Comparison of ENCODE assay signal across 26 cellular contexts in the genomic region with DNA sequence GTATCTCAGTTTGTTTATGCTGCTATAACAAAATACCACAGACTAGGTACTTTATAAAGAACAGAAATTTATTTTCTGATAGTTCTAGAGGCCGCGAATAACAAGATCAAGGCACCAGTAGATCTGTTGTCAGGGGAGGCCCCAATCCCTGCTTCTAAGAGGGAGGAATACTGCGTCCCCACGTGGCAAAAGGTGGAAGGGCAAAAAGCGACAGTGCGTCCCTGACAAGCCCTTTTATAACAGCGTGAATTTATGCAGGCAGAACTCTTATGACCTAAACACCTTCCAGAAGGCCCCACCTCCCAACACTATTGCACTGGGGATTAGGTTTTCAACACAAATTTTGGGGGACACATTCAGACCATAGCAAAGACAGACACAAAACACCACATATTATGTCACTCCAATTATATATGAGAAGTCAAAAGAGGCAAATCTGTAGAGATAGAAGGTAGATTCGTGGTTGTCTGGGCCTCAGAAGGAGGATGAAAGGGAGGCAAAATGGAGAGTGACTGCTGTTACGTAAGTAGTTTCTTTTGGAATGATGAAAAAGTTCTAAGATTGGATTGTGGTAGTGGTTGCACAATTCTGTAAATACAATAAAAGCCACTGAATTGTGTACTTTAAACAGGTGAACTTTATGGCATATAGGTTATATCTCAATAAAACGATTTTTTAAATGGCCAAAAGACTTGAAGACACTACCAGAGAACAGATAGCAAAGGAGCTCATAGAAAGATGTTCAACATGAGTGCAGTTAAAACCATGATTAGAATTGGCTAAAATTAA. TPM values are rescaled to one million over a fixed set of nuclear protein-coding genes. Genes with fewer than 3 reads are reported as not detected.
DNase-seq lines count a peak whose midpoint lies in the region; ATAC-seq, FAIRE-seq and TF ChIP-seq lines count a peak whose summit lies in the region.
"Had no signal": no experiment of that assay in that cellular context is flagged by ENCODE, and none has a peak within 500 bp of the region (broad histone marks: within the 10 kb centered on the region; RNA-seq: fewer than 3 reads in every experiment).

No MANE protein-coding gene starts in this region.

- no peaks in the 10 kb centered on the region for H3K27me3 Mint-ChIP-seq in WTC11 (ENCODE audit: low read depth)
- no peaks in the 10 kb centered on the region for H3K27me3 Mint-ChIP-seq in activated CD4-positive, alpha-beta T cell treated with anti-CD3 and anti-CD28 coated beads for 36 hours
- H3K27me3 Mint-ChIP-seq: activated CD4-positive, alpha-beta memory T cell treated with anti-CD3 and anti-CD28 coated beads for 36 hours; natural killer cell treated with Interleukin-12 subunit alpha and Interleukin-12 subunit beta and Interleukin-15 and Interleukin-18, amount 100 ng/mL, for 72 hours; stimulated activated naive B cell treated with anti-CD40 and anti-IgM and Interleukin-4, amounts not matched to agents 10 μg/mL and 1 μg/mL and 100 μg/mL, for 72 hours had no signal

- 0 out of 2 replicates have a peak, but pooled peaks cover 6% of the 10 kb centered on the region for H3K4me1 ChIP-seq in HepG2 (ENCODE audit: insufficient read depth, low read length)
- no peaks in the 10 kb centered on the region for H3K4me1 ChIP-seq in right lobe of liver
- peaks cover 0 to 4% (median 2%) of the 10 kb centered on the region in 4 donors for H3K4me1 ChIP-seq in transverse colon
- H3K4me1 ChIP-seq in ascending aorta: no peaks in the 10 kb centered on the region
- H3K4me1 ChIP-seq: BLaER1, HAP-1, testis, vagina had no signal

- no peaks in the 10 kb centered on the region for H3K36me3 ChIP-seq in HepG2 (replicated peaks in 1 of 2; ENCODE audit: control insufficient read depth in 1 of 2, insufficient read depth in 2 of 2, low read length in 2 of 2)
- H3K36me3 ChIP-seq in right lobe of liver: no peaks in the 10 kb centered on the region
- no peaks in the 10 kb centered on the region for H3K36me3 ChIP-seq in transverse colon
- no peaks in the 10 kb centered on the region for H3K36me3 ChIP-seq in ascending aorta
- H3K36me3 ChIP-seq: HAP-1, vagina had no signal

- no peak overlapping the region for H2AFZ ChIP-seq in HepG2 (ENCODE audit: low read length)
- H2AFZ ChIP-seq: PC-9 had no signal

- POLR2A ChIA-PET in HepG2 (lab: Yijun Ruan, JAX) (no interaction called here), WTC11 (lab: Charles Lee) (no interaction called here)
- POLR2A ChIA-PET in activated CD4-positive, alpha-beta T cell treated with anti-CD3 and anti-CD28 coated beads for 36 hours (lab: Charles Lee): interaction anchor here (0.6 kb wide), 1 partner anchor 1097 kb away, joined by 5 read pairs; no protein-coding TSS in a partner anchor

- H4K20me1 ChIP-seq in HepG2 (ENCODE audit: insufficient read depth, low read length): no peaks in the 10 kb centered on the region
- H4K20me1 ChIP-seq: BLaER1 had no signal

- no peak for DNase-seq in HepG2 (ENCODE audit: low spot score)
- no peak for DNase-seq in right lobe of liver
- DNase-seq in WTC11 (ENCODE audit: low spot score): peak; percentile 73
- peak; percentile 28 for DNase-seq in iPS DF 4.7 (ENCODE audit: extremely low read depth, low spot score)
- peak; percentile 15 for DNase-seq in transverse colon
- no peak for DNase-seq in ascending aorta (ENCODE audit: low spot score in 2 of 2)
- no peak for DNase-seq in activated CD4-positive, alpha-beta T cell treated with anti-CD3 and anti-CD28 coated beads for 36 hours
- DNase-seq: activated CD4-positive, alpha-beta memory T cell treated with anti-CD3 and anti-CD28 coated beads for 36 hours; activated CD4-positive, CD25-positive, alpha-beta regulatory T cell; amygdala; cortex of kidney; DND-41; NCI-H1436; NCI-H446 treated with DMSO at 0.1 percent for 48 hours; PC-9; SHP77; stimulated activated CD4-positive, alpha-beta T cell treated with anti-CD3 and anti-CD28 coated beads, Interleukin-2, amount 100 ng/mL, for 48 hours; stimulated activated naive B cell treated with anti-CD40 and anti-IgM and Interleukin-4, amounts not matched to agents 10 μg/mL and 1 μg/mL and 100 μg/mL, for 72 hours; SW 1271; testis had no signal

- TF ChIP-seq CTCF in HepG2 (CRISPR knock-in tag; IDR thresholded peaks at IDR 0.05) (no peak), right lobe of liver (IDR thresholded peaks at IDR 0.05) (no peak), WTC11 (IDR thresholded peaks at IDR 0.05) (no peak), transverse colon (IDR thresholded peaks at IDR 0.05) (no peak), ascending aorta (IDR thresholded peaks at IDR 0.05) (no peak)

- no TSS peak for BruUV-seq in HepG2 (replicated peaks; lab: Mats Ljungman, UMichigan)

- no peaks in the 10 kb centered on the region for H3K79me2 ChIP-seq in HepG2 (ENCODE audit: insufficient read depth, low read length)

- WGBS in HepG2 (ENCODE audit: low lambda C conversion rate): 75% methylated on average over 10 of the region's 10 CpGs
- WGBS in right lobe of liver (ENCODE audit: insufficient coverage, low coverage, low lambda C conversion rate, missing lambda C conversion rate): 80% methylated on average over 9 of the region's 10 CpGs
- 71% methylated on average over 8 to 10 of the region's 10 CpGs for WGBS in transverse colon (ENCODE audit: low coverage in 1 of 2), 2 donors

- ATAC-seq in HepG2 (no peak), right lobe of liver (no peak), WTC11 (peak; percentile 86), GM21528 (IDR thresholded peaks at IDR 0.05; ENCODE audit: low FRiP score, unreplicated experiment) (no peak)
- ATAC-seq in activated CD4-positive, alpha-beta T cell treated with anti-CD3 and anti-CD28 coated beads for 36 hours: no peak
- ATAC-seq: GM12878; natural killer cell treated with Interleukin-12 subunit alpha and Interleukin-12 subunit beta and Interleukin-15 and Interleukin-18, amount 100 ng/mL, for 72 hours; stimulated activated naive B cell treated with anti-CD40 and anti-IgM and Interleukin-4, amounts not matched to agents 10 μg/mL and 1 μg/mL and 100 μg/mL, for 72 hours had no signal

- in situ Hi-C loops in HepG2 (cut with HindIII; ENCODE audit: extremely low pct_ligation_motif_present, low pct_unique_long_range_greater_than_20kb): no loop called here
- in situ Hi-C loops in transverse colon (cut with MboI; ENCODE audit: low pct_ligation_motif_present in 1 of 4, low pct_unique_long_range_greater_than_20kb in 1 of 4, low sequenced_read_pairs in 3 of 4): no loop called here

- no peak overlapping the region for H3K27ac Mint-ChIP-seq in WTC11
- no peak overlapping the region for H3K27ac Mint-ChIP-seq in activated CD4-positive, alpha-beta T cell treated with anti-CD3 and anti-CD28 coated beads for 36 hours
- H3K27ac Mint-ChIP-seq: activated CD4-positive, alpha-beta memory T cell treated with anti-CD3 and anti-CD28 coated beads for 36 hours; stimulated activated naive B cell treated with anti-CD40 and anti-IgM and Interleukin-4, amounts not matched to agents 10 μg/mL and 1 μg/mL and 100 μg/mL, for 72 hours had no signal

- TF ChIP-seq RAD21 in HepG2 (CRISPR knock-in tag; IDR thresholded peaks at IDR 0.05): no peak

- H3K4me3 ChIP-seq in HepG2 (replicated peaks in 1 of 3; ENCODE audit: insufficient read depth in 1 of 3, low read depth in 2 of 3, low read length in 3 of 3) (no peak overlapping the region), right lobe of liver (no peak overlapping the region), transverse colon (no peak overlapping the region), ascending aorta (no peak overlapping the region)
- H3K4me3 ChIP-seq: BLaER1, GM12878, HAP-1, PC-9, testis, vagina had no signal

- no peaks in the 10 kb centered on the region for H3K4me1 Mint-ChIP-seq in WTC11
- H3K4me1 Mint-ChIP-seq in activated CD4-positive, alpha-beta T cell treated with anti-CD3 and anti-CD28 coated beads for 36 hours: peaks cover 6% of the 10 kb centered on the region

- no peak overlapping the region for H3K9ac ChIP-seq in HepG2 (ENCODE audit: insufficient read depth, low read depth, low read length)
- H3K9ac ChIP-seq: BLaER1 had no signal

- no peak for FAIRE-seq in HepG2 (lab: Jason Lieb, UNC)
- FAIRE-seq: GM12878 had no signal

- H3K36me3 Mint-ChIP-seq in WTC11: no peaks in the 10 kb centered on the region; the same call in 1 of the 2 replicates
- H3K36me3 Mint-ChIP-seq in activated CD4-positive, alpha-beta T cell treated with anti-CD3 and anti-CD28 coated beads for 36 hours (ENCODE audit: low read depth): peaks cover 7% of the 10 kb centered on the region
- H3K36me3 Mint-ChIP-seq: activated CD4-positive, alpha-beta memory T cell treated with anti-CD3 and anti-CD28 coated beads for 36 hours; natural killer cell treated with Interleukin-12 subunit alpha and Interleukin-12 subunit beta and Interleukin-15 and Interleukin-18, amount 100 ng/mL, for 72 hours had no signal

- CTCF ChIA-PET in HepG2 (lab: Yijun Ruan, JAX; ENCODE audit: low intra/inter-chr PET ratio, low total read pairs) (no interaction called here), WTC11 (lab: Charles Lee) (no interaction called here)
- CTCF ChIA-PET in activated CD4-positive, alpha-beta T cell treated with anti-CD3 and anti-CD28 coated beads for 36 hours (lab: Charles Lee): interaction anchor here (0.6 kb wide), 1 partner anchor 209 kb away, joined by 3 read pairs; no protein-coding TSS in a partner anchor

- H3K27me3 ChIP-seq in HepG2 (ENCODE audit: control insufficient read depth in 1 of 2, insufficient read depth in 2 of 2, low read length in 2 of 2): no peaks in the 10 kb centered on the region
- H3K27me3 ChIP-seq in right lobe of liver: no peaks in the 10 kb centered on the region
- no peaks in the 10 kb centered on the region for H3K27me3 ChIP-seq in transverse colon
- no peaks in the 10 kb centered on the region for H3K27me3 ChIP-seq in ascending aorta
- H3K27me3 ChIP-seq: BLaER1, testis, vagina had no signal

- no peaks in the 10 kb centered on the region; the same call in 1 of the 2 replicates for H3K9me3 Mint-ChIP-seq in WTC11
- no peaks in the 10 kb centered on the region for H3K9me3 Mint-ChIP-seq in activated CD4-positive, alpha-beta T cell treated with anti-CD3 and anti-CD28 coated beads for 36 hours (ENCODE audit: low read depth)
- H3K9me3 Mint-ChIP-seq: activated CD4-positive, alpha-beta memory T cell treated with anti-CD3 and anti-CD28 coated beads for 36 hours; natural killer cell treated with Interleukin-12 subunit alpha and Interleukin-12 subunit beta and Interleukin-15 and Interleukin-18, amount 100 ng/mL, for 72 hours; stimulated activated naive B cell treated with anti-CD40 and anti-IgM and Interleukin-4, amounts not matched to agents 10 μg/mL and 1 μg/mL and 100 μg/mL, for 72 hours had no signal

- TF ChIP-seq POLR2A in HepG2 (IDR thresholded peaks at IDR 0.05; ENCODE audit: insufficient read depth in 1 of 2, low read depth in 2 of 2, low read length in 2 of 2) (no peak), right lobe of liver (IDR thresholded peaks at IDR 0.05) (no peak), transverse colon (IDR thresholded peaks at IDR 0.05) (no peak)

- intact Hi-C loops in HepG2 (cut with micrococcal nuclease; ENCODE audit: unreplicated experiment): no loop called here
- intact Hi-C loops in right lobe of liver (cut with DNase I): no loop called here
- intact Hi-C loops in transverse colon (cut with DNase I; ENCODE audit: low total_unique reads): loop anchor here (5.0 kb wide), 1 partner anchor 740 kb away; no protein-coding TSS in a partner anchor
- intact Hi-C loops in ascending aorta (cut with DNase I): no loop called here
- intact Hi-C loops in activated CD4-positive, alpha-beta T cell treated with anti-CD3 and anti-CD28 coated beads for 36 hours (cut with DNase I, micrococcal nuclease): no loop called here

- no peak overlapping the region for H3K4me2 ChIP-seq in HepG2 (ENCODE audit: low read depth, low read length)
- H3K4me2 ChIP-seq: BLaER1, PC-9 had no signal

- TF ChIP-seq EP300 in HepG2 (IDR thresholded peaks at IDR 0.05; ENCODE audit: low read depth in 2 of 2, low read length in 2 of 2) (no peak), HepG2 (CRISPR knock-in tag; IDR thresholded peaks at IDR 0.05; ENCODE audit: borderline replicate concordance) (no peak), transverse colon (IDR thresholded peaks at IDR 0.05; ENCODE audit: low read depth) (no peak)

- H3K9me3 ChIP-seq in HepG2 (ENCODE audit: low read length) (no peaks in the 10 kb centered on the region), right lobe of liver (no peaks in the 10 kb centered on the region), transverse colon (no peaks in the 10 kb centered on the region), ascending aorta (no peaks in the 10 kb centered on the region)
- H3K9me3 ChIP-seq: HAP-1, testis, vagina had no signal

- no peak overlapping the region for H3K4me3 Mint-ChIP-seq in WTC11
- no peak overlapping the region for H3K4me3 Mint-ChIP-seq in activated CD4-positive, alpha-beta T cell treated with anti-CD3 and anti-CD28 coated beads for 36 hours
- H3K4me3 Mint-ChIP-seq: activated CD4-positive, alpha-beta memory T cell treated with anti-CD3 and anti-CD28 coated beads for 36 hours; natural killer cell treated with Interleukin-12 subunit alpha and Interleukin-12 subunit beta and Interleukin-15 and Interleukin-18, amount 100 ng/mL, for 72 hours; stimulated activated naive B cell treated with anti-CD40 and anti-IgM and Interleukin-4, amounts not matched to agents 10 μg/mL and 1 μg/mL and 100 μg/mL, for 72 hours had no signal

- no peak overlapping the region for H3K27ac ChIP-seq in HepG2 (ENCODE audit: extremely low read length, insufficient read depth, low read length)
- no peak overlapping the region for H3K27ac ChIP-seq in right lobe of liver
- peak overlapping the region in 1 of 4 donors; percentile 18 for H3K27ac ChIP-seq in transverse colon
- H3K27ac ChIP-seq in ascending aorta: no peak overlapping the region
- H3K27ac ChIP-seq: BLaER1, PC-9, testis, vagina had no signal

RNA-seq across cellular contexts. Expression of gene TNRC6B, which starts 30.1 kb away (rescaled TPM):
- total RNA-seq in HepG2 (2016; rRNA removed; fragmentation: Illumina TruSeq; extraction: Trizol) (13.2 and 17.2 TPM in 2 replicates), right lobe of liver (10 to 100 TPM; 13.0 to 27.1 (median 22.7) TPM), WTC11 (2021) (49.7 to 51.1 TPM (median 50.4 TPM) in 3 replicates), transverse colon (100 to 1,000 TPM in 1 of 4 donors, 10 to 100 TPM in 3; 36.7 to 108 (median 54.0) TPM), ascending aorta (22.4 TPM)
- 9.8 and 11.9 TPM in 2 replicates for total RNA-seq in HepG2 (2016; cell fraction: cytosol; rRNA removed; fragmentation: Illumina TruSeq; extraction: Trizol; ENCODE audit: low read depth)
- 13.4 and 14.9 TPM in 2 replicates for total RNA-seq in HepG2 (2016; cell fraction: insoluble cytoplasmic fraction; rRNA removed; fragmentation: Illumina TruSeq; extraction: Trizol)
- total RNA-seq in HepG2 (2016; cell fraction: membrane; rRNA removed; fragmentation: Illumina TruSeq; extraction: Trizol): 3.7 and 4.3 TPM in 2 replicates
- 17.3 and 19.4 TPM in 2 replicates for total RNA-seq in HepG2 (2016; cell fraction: nucleus; rRNA removed; fragmentation: Illumina TruSeq; extraction: Trizol)
- polyA plus RNA-seq in HepG2 (2011; rRNA removed): 6.8 and 8.9 TPM in 2 replicates
- 4.5 and 5.0 TPM in 2 replicates for polyA plus RNA-seq in HepG2 (2011; cell fraction: cytosol; rRNA removed)
- polyA plus RNA-seq in HepG2 (2011; cell fraction: nucleus; rRNA removed): 13.3 and 14.7 TPM in 2 replicates
- 3.3 and 5.0 TPM in 2 replicates for polyA plus RNA-seq in HepG2 (2012)
- polyA plus RNA-seq in HepG2 (2016; cell fraction: cytosol; fragmentation: Illumina TruSeq; extraction: Trizol; ENCODE audit: low read depth): 0.23 and 0.31 TPM in 2 replicates
- 4.7 and 5.5 TPM in 2 replicates for polyA plus RNA-seq in HepG2 (2016; cell fraction: insoluble cytoplasmic fraction; fragmentation: Illumina TruSeq; extraction: Trizol; ENCODE audit: low read depth)
- 0.50 and 0.70 TPM in 2 replicates for polyA plus RNA-seq in HepG2 (2016; cell fraction: membrane; fragmentation: Illumina TruSeq; extraction: Trizol; ENCODE audit: low read depth)
- polyA plus RNA-seq in HepG2 (2016; cell fraction: nucleus; fragmentation: Illumina TruSeq; extraction: Trizol; ENCODE audit: insufficient read depth, low read depth): 6.7 and 7.1 TPM in 2 replicates
- polyA minus RNA-seq in HepG2 (2011; rRNA and poly(A)+ RNA removed; ENCODE audit: low replicate concordance): 23.8 and 31.4 TPM in 2 replicates
- polyA minus RNA-seq in HepG2 (2011; cell fraction: cytosol; rRNA and poly(A)+ RNA removed): 11.6 and 14.5 TPM in 2 replicates
- polyA minus RNA-seq in HepG2 (2011; cell fraction: nucleus; rRNA and poly(A)+ RNA removed): 53.3 and 57.9 TPM in 2 replicates
- 10 to 100 TPM; 37.3 to 40.3 TPM for total RNA-seq in activated CD4-positive, alpha-beta T cell treated with anti-CD3 and anti-CD28 coated beads for 36 hours

Comparison
In these comparisons a context has a peak if more than half of its experiments do, and no peak if none do; other contexts are left out.
1. DNase-seq: peak in WTC11 (single experiment), iPS DF 4.7 (single experiment) and transverse colon (single experiment); none in HepG2 (single experiment), right lobe of liver (0 of 3), ascending aorta (0 of 2) and activated CD4-positive, alpha-beta T cell treated with anti-CD3 and anti-CD28 coated beads for 36 hours (single experiment).
2. Of the 50 proteins assayed by ChIP-seq in both HepG2 and WTC11: peak only in HepG2: none; only in WTC11: USF2; in both: none; in neither: 49.